In the genomic region with DNA sequence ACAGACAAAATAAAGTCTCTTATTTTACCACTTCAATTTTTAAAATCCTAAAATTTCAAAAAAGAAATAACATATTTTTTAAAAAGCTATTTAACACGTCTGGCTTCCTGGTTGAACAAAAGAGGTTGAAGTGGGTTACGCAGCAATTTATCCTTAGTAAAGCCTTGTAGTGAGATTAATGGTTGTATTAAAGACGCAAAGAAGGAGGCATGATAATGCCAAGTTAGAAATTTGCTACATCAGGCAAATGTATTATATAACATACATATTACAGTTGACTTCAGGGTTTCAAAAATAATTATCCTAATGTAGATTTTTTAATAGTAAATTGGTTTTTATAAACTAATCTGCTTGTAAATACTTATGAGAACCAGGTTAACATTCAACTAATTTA, we compare ENCODE assay signal across 8 cellular contexts. TPM values are rescaled to one million over a fixed set of nuclear protein-coding genes. Genes with fewer than 3 reads are reported as not detected.
DNase-seq lines count a peak whose midpoint lies in the region; ATAC-seq and TF ChIP-seq lines count a peak whose summit lies in the region.

No MANE protein-coding gene starts in this region.

- H3K4me3 ChIP-seq in Panc1 (ENCODE audit: low read depth in 2 of 2, low read length in 2 of 2) (peak overlapping the region; percentile 62 to 74; a peak in 3 of 4 replicates), foreskin fibroblast (ENCODE audit: low read depth in 1 of 2, low read length in 2 of 2) (peak overlapping the region; percentile 55 to 69), skeletal muscle tissue (ENCODE audit: low read length in 3 of 3) (peak overlapping the region; percentile 25 to 94 (median 73))

- peak; percentile 20 for DNase-seq in NCI-H2196 treated with DMSO at 0.1 percent for 48 hours (lab: John Stamatoyannopoulos, UW; ENCODE audit: unreplicated experiment)
- DNase-seq in NCI-H2196 (lab: John Stamatoyannopoulos, UW; ENCODE audit: unreplicated experiment): no peak
- no peak for DNase-seq in Panc1 (ENCODE audit: low read depth, low spot score)
- no peak for DNase-seq in foreskin fibroblast
- DNase-seq in COLO668 (lab: John Stamatoyannopoulos, UW; ENCODE audit: unreplicated experiment): no peak

- no peaks in the 10 kb centered on the region; the same call in 1 of the 2 replicates for H3K36me3 ChIP-seq in Panc1 (ENCODE audit: control insufficient read depth, insufficient read depth, low read length)
- no peaks in the 10 kb centered on the region for H3K36me3 ChIP-seq in skeletal muscle tissue (ENCODE audit: control insufficient read depth in 3 of 3, insufficient read depth in 3 of 3, low read length in 3 of 3)

- in situ Hi-C loops in Panc1 (cut with HindIII; ENCODE audit: low pct_unique_long_range_greater_than_20kb, low sequenced_read_pairs): no loop called here

- H3K4me1 ChIP-seq in Panc1 (ENCODE audit: control insufficient read depth, insufficient read depth, low read length) (peaks cover 12% of the 10 kb centered on the region), skeletal muscle tissue (ENCODE audit: control insufficient read depth in 3 of 3, insufficient read depth in 3 of 3, low read length in 3 of 3) (peaks cover 0 to 10% (median 7%) of the 10 kb centered on the region in 3 donors)

- H3K9me3 ChIP-seq in Panc1 (ENCODE audit: control insufficient read depth, insufficient read depth, low read depth, low read length) (no peaks in the 10 kb centered on the region), skeletal muscle tissue (ENCODE audit: control insufficient read depth in 3 of 3, low read length in 3 of 3) (no peaks in the 10 kb centered on the region)

- intact Hi-C loops in Panc1 (cut with micrococcal nuclease; ENCODE audit: unreplicated experiment): no loop called here

- no peaks in the 10 kb centered on the region for H3K27me3 ChIP-seq in Panc1 (ENCODE audit: control insufficient read depth, insufficient read depth, low read length)
- H3K27me3 ChIP-seq in skeletal muscle tissue (ENCODE audit: control insufficient read depth in 3 of 3, insufficient read depth in 3 of 3, low read length in 3 of 3): no peaks in the 10 kb centered on the region

- CTCF ChIA-PET in Panc1 (lab: Charles Lee): no interaction called here

- BruUV-seq in Panc1 (replicated peaks; lab: Mats Ljungman, UMichigan): no TSS peak

- ATAC-seq in Panc1 (peak; percentile 54; the same call in 1 of the 2 replicates), HG03108 (IDR thresholded peaks at IDR 0.05; ENCODE audit: unreplicated experiment) (no peak), HG02885 (IDR thresholded peaks at IDR 0.05; ENCODE audit: poor library complexity, unreplicated experiment) (no peak)

- peak overlapping the region; percentile 71 to 86 (median 76) for H3K9ac ChIP-seq in skeletal muscle tissue (ENCODE audit: low read depth in 1 of 3, low read length in 3 of 3)

- POLR2A ChIA-PET in Panc1 (lab: Charles Lee): interaction anchor here (0.7 to 1.1 kb wide), 2 partner anchors 8 to 36 kb away, joined by 4 read pairs; no protein-coding TSS in a partner anchor

- H3K27ac ChIP-seq in Panc1 (ENCODE audit: low read length) (peak overlapping the region; percentile 88), skeletal muscle tissue (ENCODE audit: low read depth, low read length) (peak overlapping the region; percentile 92)

- TF ChIP-seq CTCF in Panc1 (IDR thresholded peaks at IDR 0.05) (no peak), foreskin fibroblast (IDR thresholded peaks at IDR 0.05; ENCODE audit: low read depth, low read length) (no peak)

RNA-seq across cellular contexts. Expression of gene ANKRD17, which starts 35.3 kb away (rescaled TPM):
- total RNA-seq in Panc1 (2021; ENCODE audit: unreplicated experiment): 38.5 TPM
- 19.5 TPM for polyA plus RNA-seq in Panc1 (2012; ENCODE audit: insufficient read length)
- total RNA-seq in skeletal muscle tissue: 46.4 TPM
